Comparison of ENCODE assay signal across 24 cellular contexts in genomic region chr7:43307522-43307921, GRCh38.
DNase-seq lines count a peak whose midpoint lies in the region; ATAC-seq, FAIRE-seq and TF ChIP-seq lines count a peak whose summit lies in the region.
"Had no signal": no experiment of that assay in that cellular context is flagged by ENCODE, and none has a peak within 500 bp of the region (broad histone marks: within the 10 kb centered on the region; RNA-seq: fewer than 3 reads in every experiment).

No MANE protein-coding gene starts in this region.

- H3K4me1 ChIP-seq in HEK293 (ENCODE audit: control insufficient read depth, insufficient read depth, low read length) (no peaks in the 10 kb centered on the region), heart right ventricle (no peaks in the 10 kb centered on the region)

- CTCF ChIA-PET in HEK293 (lab: Yijun Ruan, JAX): no interaction called here

- no peak for ATAC-seq in heart right ventricle
- ATAC-seq: CD8-positive, alpha-beta T cell; HepG2; Right ventricle myocardium inferior had no signal

- no peak for TF ChIP-seq CTCF in HEK293 (tag by site-specific recombination; IDR thresholded peaks at IDR 0.05)
- TF ChIP-seq CTCF in NB4 (IDR thresholded peaks at IDR 0.05; ENCODE audit: low read depth, low read length): no peak
- TF ChIP-seq CTCF in heart right ventricle (IDR thresholded peaks at IDR 0.05): no peak

- no peak overlapping the region for H3K4me3 ChIP-seq in HEK293 (ENCODE audit: low read depth, low read length)
- no peak overlapping the region for H3K4me3 ChIP-seq in NB4 (ENCODE audit: low read depth, low read length)
- H3K4me3 ChIP-seq in heart right ventricle: no peak overlapping the region

- WGBS in heart right ventricle, 2 donors: 74 to 76% methylated on average over 1 of the region's 1 CpG

- DNase-seq in NB4 (ENCODE audit: low read depth) (peak; percentile 19), brain pericyte (ENCODE audit: low read depth, low spot score) (peak; percentile 41), pons (ENCODE audit: low spot score) (peak; percentile 34), heart right ventricle (no peak), HTR-8/SVneo (ENCODE audit: insufficient read length, low spot score) (no peak), KG1 (lab: John Stamatoyannopoulos, UW) (no peak)
- DNase-seq in activated naive CD4-positive, alpha-beta T cell treated with anti-CD3 and anti-CD28 coated beads, Interleukin-2, amount 50 U/mL, for 16 hours: no peak
- DNase-seq: AML-193; C1 segment of cervical spinal cord; Calu3; CD8-positive, alpha-beta T cell; DMS153; KBM-7; NCI-H1048; NCI-H1417 treated with DMSO at 0.1 percent for 48 hours; NCI-H187 treated with DMSO at 0.1 percent for 48 hours; NCI-H2107; NCI-H446 treated with DMSO at 0.1 percent for 48 hours; NCI-H526 treated with DMSO at 0.1 percent for 48 hours; OCI-M1 had no signal

- H3K27ac ChIP-seq in HEK293 (ENCODE audit: extremely low read depth, low read depth, low read length): no peak overlapping the region
- no peak overlapping the region for H3K27ac ChIP-seq in heart right ventricle

- intact Hi-C loops in heart right ventricle (cut with DNase I): no loop called here

- POLR2A ChIA-PET in HEK293 (lab: Yijun Ruan, JAX): no interaction called here

- H3K27me3 ChIP-seq in heart right ventricle: peaks cover 0 to 9% (median 0%) of the 10 kb centered on the region in 7 donors

- TF ChIP-seq POLR2A in NB4 (IDR thresholded peaks at IDR 0.05; ENCODE audit: extremely low read depth, insufficient read length): no peak

- H3K9me3 ChIP-seq in HEK293 (ENCODE audit: control insufficient read depth, insufficient read depth, low read depth, low read length) (no peaks in the 10 kb centered on the region), heart right ventricle (no peaks in the 10 kb centered on the region)

- H3K36me3 ChIP-seq in HEK293 (ENCODE audit: control insufficient read depth in 2 of 2, insufficient read depth in 1 of 2, low read length in 2 of 2) (no peaks in the 10 kb centered on the region), heart right ventricle (no peaks in the 10 kb centered on the region)

- no peak for FAIRE-seq in HTR-8/SVneo (lab: Jason Lieb, UNC)
- FAIRE-seq: GM12892, HepG2 had no signal

TF ChIP-seq in HEK293, 187 proteins besides CTCF, POLR2A, EP300 and RAD21:
- no peak for TF ChIP-seq ZNF24 (tag by site-specific recombination; IDR thresholded peaks at IDR 0.05)
- peak; percentile 87 for TF ChIP-seq SCRT2 (tag by site-specific recombination; IDR thresholded peaks at IDR 0.05)

Comparison
In these comparisons a context has a peak if more than half of its experiments do, and no peak if none do; other contexts are left out.
1. DNase-seq: peak in NB4 (single experiment), brain pericyte (single experiment) and pons (single experiment); none in heart right ventricle (0 of 2), HTR-8/SVneo (single experiment), activated naive CD4-positive, alpha-beta T cell treated with anti-CD3 and anti-CD28 coated beads, Interleukin-2, amount 50 U/mL, for 16 hours (single experiment) and KG1 (single experiment).